10 cellular contexts compared by ENCODE assay signal in genomic region chr14:106141242-106142220, GRCh38.
DNase-seq lines count a peak whose midpoint lies in the region; ATAC-seq and TF ChIP-seq lines count a peak whose summit lies in the region.
"Had no signal": no experiment of that assay in that cellular context is flagged by ENCODE, and none has a peak within 500 bp of the region (broad histone marks: within the 10 kb centered on the region; RNA-seq: fewer than 3 reads in every experiment).

No MANE protein-coding gene starts in this region.

- H3K36me3 Mint-ChIP-seq in activated T-cell treated with anti-CD3 and anti-CD28 coated beads, Interleukin-2, amount 50 U/mL, for 4 hours (ENCODE audit: insufficient read depth) = no peaks in the 10 kb centered on the region

- TF ChIP-seq CTCF in GM10248 (IDR thresholded peaks at IDR 0.05; ENCODE audit: control extremely low read depth, extremely low read depth, low read depth, missing control alignments) = peak; percentile 3
- TF ChIP-seq CTCF in OCI-LY7 (conservative IDR thresholded peaks at IDR 0.05; ENCODE audit: low read length) = no peak
- no peak for TF ChIP-seq CTCF in tibial artery (IDR thresholded peaks at IDR 0.05)
- no peak for TF ChIP-seq CTCF in left lung (IDR thresholded peaks at IDR 0.05)

- CTCF ChIA-PET in GM10248 (lab: Yijun Ruan, JAX) = interaction anchor here (1.2 to 1.6 kb wide), 4 partner anchors 10 to 168 kb away, joined by 3 to 5 read pairs (median 3); no protein-coding TSS in a partner anchor
- CTCF ChIA-PET in OCI-LY7 (lab: Charles Lee; ENCODE audit: unreplicated experiment) = no interaction called here

- H3K9me3 ChIP-seq in OCI-LY7 (ENCODE audit: low read length) = no peaks in the 10 kb centered on the region
- H3K9me3 ChIP-seq in tibial artery = no peaks in the 10 kb centered on the region
- no peaks in the 10 kb centered on the region for H3K9me3 ChIP-seq in left lung

- peak; percentile 21 to 30 for ATAC-seq in activated T-cell treated with anti-CD3 and anti-CD28 coated beads, Interleukin-2, amount 50 U/mL, for 4 hours
- ATAC-seq in left lung = no peak

- H3K36me3 ChIP-seq in OCI-LY7 (ENCODE audit: insufficient read depth, low read length) (no peaks in the 10 kb centered on the region), tibial artery (no peaks in the 10 kb centered on the region), left lung (no peaks in the 10 kb centered on the region)

- H3K4me3 ChIP-seq in OCI-LY7 (ENCODE audit: low read depth, low read length, poor library complexity, severe bottlenecking) = no peak overlapping the region
- no peak overlapping the region for H3K4me3 ChIP-seq in tibial artery
- H3K4me3 ChIP-seq in left lung = no peak overlapping the region

- no peak overlapping the region for H3K4me3 Mint-ChIP-seq in activated T-cell treated with anti-CD3 and anti-CD28 coated beads, Interleukin-2, amount 50 U/mL, for 4 hours

- no peaks in the 10 kb centered on the region for H3K9me3 Mint-ChIP-seq in activated T-cell treated with anti-CD3 and anti-CD28 coated beads, Interleukin-2, amount 50 U/mL, for 4 hours

- H3K27me3 ChIP-seq in tibial artery (no peaks in the 10 kb centered on the region), left lung (no peaks in the 10 kb centered on the region)

- H3K27ac ChIP-seq in OCI-LY7 (ENCODE audit: low read depth, low read length, poor library complexity, severe bottlenecking) (no peak overlapping the region), tibial artery (no peak overlapping the region), left lung (no peak overlapping the region)

- H3K27me3 Mint-ChIP-seq in activated T-cell treated with anti-CD3 and anti-CD28 coated beads, Interleukin-2, amount 50 U/mL, for 4 hours (ENCODE audit: low read depth) = peaks cover 2% of the 10 kb centered on the region

- H3K4me1 Mint-ChIP-seq in activated T-cell treated with anti-CD3 and anti-CD28 coated beads, Interleukin-2, amount 50 U/mL, for 4 hours (ENCODE audit: low read depth) = no peaks in the 10 kb centered on the region

- no peaks in the 10 kb centered on the region for H3K4me1 ChIP-seq in OCI-LY7 (ENCODE audit: insufficient read depth, low read length, poor library complexity, severe bottlenecking)
- no peaks in the 10 kb centered on the region for H3K4me1 ChIP-seq in tibial artery
- no peaks in the 10 kb centered on the region for H3K4me1 ChIP-seq in left lung

- H3K79me2 ChIP-seq in OCI-LY7 (ENCODE audit: insufficient read depth, low read depth, low read length) = no peaks in the 10 kb centered on the region

- no peak overlapping the region for H3K4me2 ChIP-seq in OCI-LY7 (ENCODE audit: low read length)

- no TSS peak for BruUV-seq in OCI-LY7 (replicated peaks; lab: Mats Ljungman, UMichigan)

- H3K9me2 ChIP-seq in OCI-LY7 (ENCODE audit: insufficient read depth, low read length) = no peaks in the 10 kb centered on the region

- intact Hi-C loops in OCI-LY7 (cut with micrococcal nuclease; ENCODE audit: unreplicated experiment) (no loop called here), tibial artery (cut with DNase I; ENCODE audit: low total_unique reads) (no loop called here), left lung (cut with DNase I) (no loop called here)

- peak; percentile 8 for DNase-seq in GM10248 (ENCODE audit: extremely low spot score)
- peak; percentile 40 to 77 for DNase-seq in NCI-H1930 (lab: John Stamatoyannopoulos, UW)
- DNase-seq in activated T-cell treated with anti-CD3 and anti-CD28 coated beads, Interleukin-2, amount 50 U/mL, for 4 hours = no peak
- DNase-seq in stimulated activated CD4-positive, alpha-beta T cell treated with anti-CD3 and anti-CD28 coated beads, Interleukin-1b, Interleukin-23, amount 100 ng/mL, for 24 hours (ENCODE audit: low read depth in 4 of 4, low spot score in 1 of 4) = peak; percentile 15 to 33 (median 28)
- no peak for DNase-seq in OCI-LY7 (ENCODE audit: low spot score)
- DNase-seq in H4 (ENCODE audit: low spot score) = no peak
- no peak for DNase-seq in tibial artery
- DNase-seq in left lung = no peak
- DNase-seq: GDM1, NCI-H1417 treated with DMSO at 0.1 percent for 48 hours had no signal

- POLR2A ChIA-PET in GM10248 (lab: Yijun Ruan, JAX) (no interaction called here), OCI-LY7 (lab: Charles Lee) (no interaction called here)

- H2AFZ ChIP-seq in OCI-LY7 (ENCODE audit: low read length) = no peak overlapping the region

- H4K20me1 ChIP-seq in OCI-LY7 (ENCODE audit: insufficient read depth, low read length) = no peaks in the 10 kb centered on the region

Comparison
In these comparisons a context has a peak if more than half of its experiments do, and no peak if none do; other contexts are left out.
1. DNase-seq: peak in GM10248 (single experiment), NCI-H1930 (2 of 2) and stimulated activated CD4-positive, alpha-beta T cell treated with anti-CD3 and anti-CD28 coated beads, Interleukin-1b, Interleukin-23, amount 100 ng/mL, for 24 hours (4 of 4); none in activated T-cell treated with anti-CD3 and anti-CD28 coated beads, Interleukin-2, amount 50 U/mL, for 4 hours (single experiment), OCI-LY7 (single experiment), H4 (single experiment), tibial artery (0 of 2) and left lung (0 of 2).